In the genomic region with DNA sequence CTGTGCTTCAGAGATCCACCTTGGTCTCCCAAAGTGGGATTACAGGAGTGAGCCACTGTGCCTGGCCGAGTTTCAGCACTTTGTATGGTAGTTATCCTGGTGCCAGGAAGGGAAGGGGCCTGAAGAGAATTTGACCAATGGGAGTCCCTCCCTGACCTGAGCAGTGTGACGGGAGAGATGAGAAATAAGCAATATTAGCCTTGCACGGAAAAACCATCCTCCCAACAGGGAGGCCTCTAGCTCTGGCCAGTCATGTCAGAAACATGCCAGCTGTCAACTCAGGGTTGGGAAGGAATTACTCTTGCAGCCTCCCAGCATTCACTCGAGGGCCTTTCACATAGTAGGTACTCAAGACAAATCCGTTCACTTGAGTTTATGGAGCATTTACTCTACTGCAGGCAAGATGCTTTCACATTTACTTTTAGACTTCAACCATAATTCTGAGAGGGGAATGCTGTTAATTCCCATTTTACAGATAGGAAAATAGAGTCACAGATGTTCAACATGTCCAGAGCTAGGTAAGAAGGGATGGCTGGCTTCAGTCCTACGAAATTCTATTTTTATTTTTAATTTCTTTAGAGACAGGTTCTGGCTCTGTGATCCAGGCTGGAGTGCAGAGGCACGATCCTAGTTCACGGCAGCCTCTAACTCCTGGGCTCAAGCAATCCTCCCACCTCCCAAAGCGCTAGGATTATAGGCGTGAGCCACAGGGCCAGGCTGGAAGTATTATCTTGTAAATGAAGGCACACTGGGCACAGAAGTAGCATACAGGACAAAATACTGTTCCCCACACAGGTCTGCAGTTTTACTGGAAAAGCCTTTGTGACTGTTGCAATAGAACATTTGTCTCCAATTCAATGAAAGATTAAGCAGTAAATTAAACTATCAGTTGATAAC, we compare ENCODE assay signal across 23 cellular contexts. TPM values are rescaled to one million over a fixed set of nuclear protein-coding genes. Genes with fewer than 3 reads are reported as not detected.
DNase-seq lines count a peak whose midpoint lies in the region; ATAC-seq and TF ChIP-seq lines count a peak whose summit lies in the region.
"Had no signal": no experiment of that assay in that cellular context is flagged by ENCODE, and none has a peak within 500 bp of the region (broad histone marks: within the 10 kb centered on the region; RNA-seq: fewer than 3 reads in every experiment).

No MANE protein-coding gene starts in this region.

- DNase-seq in WTC11 (ENCODE audit: low spot score) (no peak), lower lobe of right lung (peak; percentile 5), upper lobe of right lung (peak; percentile 12), foreskin melanocyte (no peak), NCI-H446 treated with DMSO at 0.1 percent for 48 hours (lab: John Stamatoyannopoulos, UW) (no peak)
- no peak for DNase-seq in stimulated activated CD4-positive, alpha-beta T cell treated with anti-CD3 and anti-CD28 coated beads, Interleukin-2, amount 100 ng/mL, for 48 hours
- DNase-seq: activated CD4-positive, CD25-positive, alpha-beta regulatory T cell treated with anti-CD3 and anti-CD28 coated beads, Interleukin-2, amount 50 U/mL, for 72 hours; activated CD8-positive, alpha-beta T cell treated with anti-CD3 and anti-CD28 coated beads, Interleukin-2, amount 10 ng/mL, durations not matched to agents 7 days and 5 days; activated naive CD4-positive, alpha-beta T cell treated with Interleukin-2 at 50 U/mL for 16 hours; activated T-cell treated with anti-CD3 and anti-CD28 coated beads, Interleukin-2, amount 50 U/mL, for 1 hour; cortex of kidney; DMS79; NCI-H69; psoas muscle; Right ventricle myocardium superior; stimulated activated CD4-positive, alpha-beta T cell treated with anti-CD3 and anti-CD28 coated beads, Interleukin-2, amount 100 ng/mL, for 24 hours; stimulated activated naive B cell treated with anti-CD40 and anti-IgM and Interleukin-4, amounts not matched to agents 10 μg/mL and 1 μg/mL and 100 μg/mL, for 72 hours had no signal

- POLR2A ChIA-PET in WTC11 (lab: Charles Lee), result no interaction called here

- peak overlapping the region; percentile 70 for H3K27ac Mint-ChIP-seq in WTC11
- H3K27ac Mint-ChIP-seq: activated CD8-positive, alpha-beta T cell treated with anti-CD3 and anti-CD28 coated beads, Interleukin-2, amount 10 ng/mL, durations not matched to agents 7 days and 5 days; IgD-negative memory B cell; stimulated activated naive B cell treated with anti-CD40 and anti-IgM and Interleukin-4, amounts not matched to agents 10 μg/mL and 1 μg/mL and 100 μg/mL, for 72 hours had no signal

- peaks cover 55% of the 10 kb centered on the region for H3K4me1 Mint-ChIP-seq in WTC11

- CTCF ChIA-PET in WTC11 (lab: Charles Lee), result interaction anchor here (1.5 to 3.9 kb wide), 8 partner anchors 15 to 394 kb away, joined by 5 to 23 read pairs (median 8); no protein-coding TSS in a partner anchor

- H3K9me3 ChIP-seq in HUES6 (ENCODE audit: control insufficient read depth, insufficient read depth, low read depth, low read length) (no peaks in the 10 kb centered on the region), lower lobe of right lung (no peaks in the 10 kb centered on the region), upper lobe of right lung (no peaks in the 10 kb centered on the region)
- H3K9me3 ChIP-seq: left lung, psoas muscle, thoracic aorta had no signal

- H3K36me3 ChIP-seq in HUES6 (ENCODE audit: control insufficient read depth, insufficient read depth, low read length), result peaks cover 19% of the 10 kb centered on the region
- H3K36me3 ChIP-seq in lower lobe of right lung, result peaks cover 24% of the 10 kb centered on the region
- H3K36me3 ChIP-seq in upper lobe of right lung, result peaks cover 24% of the 10 kb centered on the region

- H3K27me3 ChIP-seq in HUES6 (ENCODE audit: control insufficient read depth, insufficient read depth, low read length), result no peaks in the 10 kb centered on the region
- H3K27me3 ChIP-seq in lower lobe of right lung (ENCODE audit: low read depth), result no peaks in the 10 kb centered on the region
- no peaks in the 10 kb centered on the region for H3K27me3 ChIP-seq in upper lobe of right lung
- H3K27me3 ChIP-seq: left lung had no signal

- no peaks in the 10 kb centered on the region for H3K27me3 Mint-ChIP-seq in WTC11 (ENCODE audit: low read depth)
- H3K27me3 Mint-ChIP-seq: IgD-negative memory B cell had no signal

- peak overlapping the region; percentile 8; the same call in 1 of the 2 replicates for H3K4me3 ChIP-seq in HUES6 (ENCODE audit: low read depth, low read length)
- no peak overlapping the region for H3K4me3 ChIP-seq in lower lobe of right lung
- no peak overlapping the region for H3K4me3 ChIP-seq in upper lobe of right lung
- H3K4me3 ChIP-seq: left lung, psoas muscle, skin epidermis, thoracic aorta had no signal

- ATAC-seq in WTC11, result peak; percentile 5; the same call in 1 of the 2 replicates
- ATAC-seq in lower lobe of right lung, result no peak
- ATAC-seq in upper lobe of right lung, result no peak
- ATAC-seq: activated CD8-positive, alpha-beta T cell treated with anti-CD3 and anti-CD28 coated beads, Interleukin-2, amount 10 ng/mL, durations not matched to agents 7 days and 5 days; left lung; psoas muscle had no signal

- H3K36me3 Mint-ChIP-seq in WTC11, result peaks cover 21% of the 10 kb centered on the region

- intact Hi-C loops in lower lobe of right lung (cut with DNase I), result no loop called here
- intact Hi-C loops in upper lobe of right lung (cut with DNase I), result no loop called here

- H3K4me3 Mint-ChIP-seq in WTC11, result no peak overlapping the region
- H3K4me3 Mint-ChIP-seq: activated CD8-positive, alpha-beta T cell treated with anti-CD3 and anti-CD28 coated beads, Interleukin-2, amount 10 ng/mL, durations not matched to agents 7 days and 5 days; stimulated activated naive B cell treated with anti-CD40 and anti-IgM and Interleukin-4, amounts not matched to agents 10 μg/mL and 1 μg/mL and 100 μg/mL, for 72 hours had no signal

- TF ChIP-seq CTCF in WTC11 (IDR thresholded peaks at IDR 0.05), result no peak
- TF ChIP-seq CTCF in lower lobe of right lung (IDR thresholded peaks at IDR 0.05), result no peak
- TF ChIP-seq CTCF in upper lobe of right lung (IDR thresholded peaks at IDR 0.05), result no peak

- H3K9me3 Mint-ChIP-seq in WTC11, result no peaks in the 10 kb centered on the region
- H3K9me3 Mint-ChIP-seq: IgD-negative memory B cell; stimulated activated naive B cell treated with anti-CD40 and anti-IgM and Interleukin-4, amounts not matched to agents 10 μg/mL and 1 μg/mL and 100 μg/mL, for 72 hours had no signal

- H3K27ac ChIP-seq in HUES6 (ENCODE audit: low read depth, low read length), result peak overlapping the region; percentile 22; the same call in 1 of the 2 replicates
- no peak overlapping the region for H3K27ac ChIP-seq in lower lobe of right lung
- no peak overlapping the region for H3K27ac ChIP-seq in upper lobe of right lung
- H3K27ac ChIP-seq: psoas muscle, skin epidermis, thoracic aorta had no signal

- H3K9ac ChIP-seq in HUES6 (ENCODE audit: low read length), result no peak overlapping the region

- H3K4me1 ChIP-seq in HUES6 (ENCODE audit: control insufficient read depth, insufficient read depth, low read length) (peaks cover 52% of the 10 kb centered on the region), lower lobe of right lung (peaks cover 26% of the 10 kb centered on the region), upper lobe of right lung (peaks cover 18% of the 10 kb centered on the region)

TF ChIP-seq in WTC11, 78 proteins besides CTCF, POLR2A, EP300 and RAD21:
- TF ChIP-seq GTF2I (CRISPR knock-in tag; conservative IDR thresholded peaks at IDR 0.05), result 0 out of 2 replicates have a peak, but pooled peaks have one; percentile 30
- no peak for TF ChIP-seq ELF4 (CRISPR knock-in tag; IDR thresholded peaks at IDR 0.05; ENCODE audit: low read depth)
TF ChIP-seq in WTC11: peak in this region for 1.

RNA-seq across cellular contexts. Expression of a gene that starts 3.2 kb away (rescaled TPM):
- 84.8 to 95.9 TPM (median 93.1 TPM) in 3 replicates for total RNA-seq in WTC11 (2021)
- 39.9 TPM for total RNA-seq in lower lobe of right lung
- total RNA-seq in upper lobe of right lung, result 42.1 TPM

RNA-seq across cellular contexts. Expression of a gene that starts 34.5 kb away (rescaled TPM):
- total RNA-seq in WTC11 (2021), result 136 to 144 TPM (median 141 TPM) in 3 replicates
- 11.9 TPM for total RNA-seq in lower lobe of right lung
- 14.8 TPM for total RNA-seq in upper lobe of right lung
- total RNA-seq: activated CD8-positive, alpha-beta T cell treated with anti-CD3 and anti-CD28 coated beads, Interleukin-2, amount 10 ng/mL, durations not matched to agents 7 days and 5 days; mononuclear cell had no signal

RNA-seq across cellular contexts. Expression of a gene that starts 38.9 kb away (rescaled TPM):
- total RNA-seq in WTC11 (2021) (81.5 to 90.1 TPM (median 89.5 TPM) in 3 replicates), lower lobe of right lung (79.8 TPM), upper lobe of right lung (79.3 TPM)

Comparison
In these comparisons a context has a peak if more than half of its experiments do, and no peak if none do; other contexts are left out.
1. DNase-seq: peak in lower lobe of right lung (single experiment) and upper lobe of right lung (single experiment); none in WTC11 (single experiment), foreskin melanocyte (single experiment), NCI-H446 treated with DMSO at 0.1 percent for 48 hours (single experiment) and stimulated activated CD4-positive, alpha-beta T cell treated with anti-CD3 and anti-CD28 coated beads, Interleukin-2, amount 100 ng/mL, for 48 hours (0 of 2).